In the genomic region with DNA sequence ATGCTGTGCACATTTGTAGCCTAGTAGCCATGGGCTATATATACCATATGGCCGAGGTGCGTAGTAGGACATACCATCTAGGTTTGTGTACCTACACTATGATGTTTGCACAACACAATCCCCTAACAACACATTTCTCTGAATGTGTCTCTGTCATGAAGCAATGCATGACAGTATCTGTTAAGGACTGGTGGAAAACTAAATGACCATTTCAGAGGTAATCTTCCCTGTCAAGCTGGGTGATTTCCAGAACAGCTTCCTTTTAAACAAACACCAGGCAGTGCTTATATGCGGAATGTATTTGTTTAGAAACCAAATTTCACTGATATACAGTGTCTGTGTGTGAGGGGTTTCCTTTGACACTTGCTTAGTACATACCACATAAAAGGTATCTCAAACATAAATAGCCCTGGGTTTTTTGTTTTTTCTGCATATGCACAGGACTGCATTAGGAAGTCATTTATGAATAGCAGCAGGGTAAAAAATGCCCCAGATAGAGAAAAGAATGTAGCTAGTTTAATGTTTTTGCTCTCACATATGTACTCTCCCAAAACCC, we compare ENCODE assay signal across 1 cellular context.
A peak's percentile ranks its signal among the peaks of the same experiment; 100 is the strongest.
TF ChIP-seq lines count a peak whose summit lies in the region.

No MANE protein-coding gene starts in this region.

TF ChIP-seq in GM12878, 131 proteins besides CTCF, POLR2A, EP300 and RAD21 (continued from another document):
- TF ChIP-seq NFIC (IDR thresholded peaks at IDR 0.05; ENCODE audit: low read depth, low read length) (peak; percentile 26; the same call in 1 of the 2 replicates), ZBED1 (IDR thresholded peaks at IDR 0.05; ENCODE audit: borderline replicate concordance) (no peak)
